17 cellular contexts compared by ENCODE assay signal in genomic region chr7:7739718-7740355, GRCh38. TPM values are rescaled to one million over a fixed set of nuclear protein-coding genes. Genes with fewer than 3 reads are reported as not detected.
DNase-seq lines count a peak whose midpoint lies in the region; ATAC-seq and TF ChIP-seq lines count a peak whose summit lies in the region.
"Had no signal": no experiment of that assay in that cellular context is flagged by ENCODE, and none has a peak within 500 bp of the region (broad histone marks: within the 10 kb centered on the region; RNA-seq: fewer than 3 reads in every experiment).

No MANE protein-coding gene starts in this region.

- no peak overlapping the region for H3K4me3 Mint-ChIP-seq in natural killer cell treated with Interleukin-12 subunit alpha and Interleukin-12 subunit beta and Interleukin-15 and Interleukin-18, amount 100 ng/mL, for 72 hours
- H3K4me3 Mint-ChIP-seq: activated CD4-positive, alpha-beta T cell treated with anti-CD3 and anti-CD28 coated beads for 36 hours; activated naive CD8-positive, alpha-beta T cell treated with anti-CD3 and anti-CD28 coated beads, Interleukin-2, amount 10 ng/mL, durations not matched to agents 7 days and 5 days; stimulated activated naive CD8-positive, alpha-beta T cell treated with anti-CD3 and anti-CD28 coated beads, Interleukin-15, amount 100 ng/mL, for 72 hours had no signal

- no peaks in the 10 kb centered on the region for H3K36me3 Mint-ChIP-seq in natural killer cell treated with Interleukin-12 subunit alpha and Interleukin-12 subunit beta and Interleukin-15 and Interleukin-18, amount 100 ng/mL, for 72 hours

- dilution Hi-C loops in IMR-90 (cut with HindIII; ENCODE audit: low sequenced_read_pairs, unreplicated experiment): no loop called here

- intact Hi-C loops in IMR-90 (cut with micrococcal nuclease): no loop called here

- H3K9me1 ChIP-seq in IMR-90 (ENCODE audit: insufficient read depth, low read length): no peaks in the 10 kb centered on the region

- H3K27ac Mint-ChIP-seq in natural killer cell treated with Interleukin-12 subunit alpha and Interleukin-12 subunit beta and Interleukin-15 and Interleukin-18, amount 100 ng/mL, for 72 hours: peak overlapping the region in 1 of 2 donors; percentile 40
- H3K27ac Mint-ChIP-seq: activated CD4-positive, alpha-beta T cell treated with anti-CD3 and anti-CD28 coated beads for 36 hours; activated naive CD8-positive, alpha-beta T cell treated with anti-CD3 and anti-CD28 coated beads, Interleukin-2, amount 10 ng/mL, durations not matched to agents 7 days and 5 days; stimulated activated naive CD8-positive, alpha-beta T cell treated with anti-CD3 and anti-CD28 coated beads, Interleukin-15, amount 100 ng/mL, for 72 hours had no signal

- no peak overlapping the region for H4K5ac ChIP-seq in IMR-90 (ENCODE audit: low read depth, low read length)

- no peak overlapping the region for H2BK15ac ChIP-seq in IMR-90 (ENCODE audit: low read depth, low read length)

- H2AFZ ChIP-seq in IMR-90 (replicated peaks; ENCODE audit: low read length, poor library complexity): no peak overlapping the region

- POLR2A ChIA-PET in IMR-90 (lab: Charles Lee; ENCODE audit: unreplicated experiment): no interaction called here

- no peak overlapping the region for H3K4ac ChIP-seq in IMR-90 (ENCODE audit: low read depth, low read length)

- no peaks in the 10 kb centered on the region for H3K27me3 Mint-ChIP-seq in natural killer cell treated with Interleukin-12 subunit alpha and Interleukin-12 subunit beta and Interleukin-15 and Interleukin-18, amount 100 ng/mL, for 72 hours
- H3K27me3 Mint-ChIP-seq: activated CD4-positive, alpha-beta T cell treated with anti-CD3 and anti-CD28 coated beads for 36 hours; activated naive CD8-positive, alpha-beta T cell treated with anti-CD3 and anti-CD28 coated beads, Interleukin-2, amount 10 ng/mL, durations not matched to agents 7 days and 5 days; stimulated activated naive CD8-positive, alpha-beta T cell treated with anti-CD3 and anti-CD28 coated beads, Interleukin-15, amount 100 ng/mL, for 72 hours had no signal

- H3K4me1 ChIP-seq in IMR-90 (ENCODE audit: control insufficient read depth, insufficient read depth, low read length): no peaks in the 10 kb centered on the region
- H3K4me1 ChIP-seq: psoas muscle had no signal

- H3K79me1 ChIP-seq in IMR-90 (ENCODE audit: low read depth in 1 of 2, low read length in 2 of 2): no peaks in the 10 kb centered on the region

- H3K18ac ChIP-seq in IMR-90 (ENCODE audit: low read depth, low read length): no peak overlapping the region

- TF ChIP-seq CTCF in GM13976 (IDR thresholded peaks at IDR 0.05; ENCODE audit: borderline replicate concordance, control extremely low read depth, extremely low read depth, insufficient read depth, missing control alignments) (no peak), IMR-90 (conservative IDR thresholded peaks at IDR 0.05; ENCODE audit: low read depth, low read length) (no peak)

- no peaks in the 10 kb centered on the region for H3K27me3 ChIP-seq in IMR-90 (ENCODE audit: control insufficient read depth, insufficient read depth, low read length)
- H3K27me3 ChIP-seq: cardiac muscle cell had no signal

- no peak overlapping the region for H3K14ac ChIP-seq in IMR-90 (replicated peaks; ENCODE audit: low read depth, low read length)

- no peak overlapping the region for H2BK20ac ChIP-seq in IMR-90 (ENCODE audit: low read depth, low read length)

- no peak for TF ChIP-seq RAD21 in IMR-90 (IDR thresholded peaks at IDR 0.05; ENCODE audit: low read length)

- no peak overlapping the region for H3K4me3 ChIP-seq in IMR-90 (ENCODE audit: insufficient read depth, low read depth, low read length)
- H3K4me3 ChIP-seq: cardiac muscle cell, left ventricle myocardium inferior, psoas muscle had no signal

- H3K23ac ChIP-seq in IMR-90 (ENCODE audit: low read depth, low read length): no peak overlapping the region

- in situ Hi-C loops in GM13976 (cut with MboI; ENCODE audit: low sequenced_read_pairs, unreplicated experiment): no loop called here
- in situ Hi-C loops in IMR-90 (cut with MboI; ENCODE audit: low sequenced_read_pairs): no loop called here

- H3K4me1 Mint-ChIP-seq in natural killer cell treated with Interleukin-12 subunit alpha and Interleukin-12 subunit beta and Interleukin-15 and Interleukin-18, amount 100 ng/mL, for 72 hours (ENCODE audit: low read depth in 2 of 2): peaks cover 5 to 23% of the 10 kb centered on the region in 2 donors

- ATAC-seq in GM19372 (IDR thresholded peaks at IDR 0.05; ENCODE audit: low read depth, unreplicated experiment): peak; percentile 50
- no peak for ATAC-seq in IMR-90 (ENCODE audit: low read depth)
- ATAC-seq in natural killer cell treated with Interleukin-12 subunit alpha and Interleukin-12 subunit beta and Interleukin-15 and Interleukin-18, amount 100 ng/mL, for 72 hours: no peak
- no peak for ATAC-seq in HG03159 (IDR thresholded peaks at IDR 0.05; ENCODE audit: unreplicated experiment)
- ATAC-seq: activated CD4-positive, alpha-beta T cell treated with anti-CD3 and anti-CD28 coated beads for 36 hours; psoas muscle; stimulated activated naive CD8-positive, alpha-beta T cell treated with anti-CD3 and anti-CD28 coated beads, Interleukin-15, amount 100 ng/mL, for 72 hours had no signal

- CTCF ChIA-PET in IMR-90 (lab: Yijun Ruan, JAX): no interaction called here

- H4K91ac ChIP-seq in IMR-90 (ENCODE audit: insufficient read depth, low read depth, low read length): no peak overlapping the region

- H2BK5ac ChIP-seq in IMR-90 (ENCODE audit: low read depth, low read length, poor library complexity, severe bottlenecking): no peak overlapping the region

- no CpG with 5 or more reads among the region's 3 CpGs for WGBS in IMR-90 (ENCODE audit: extremely low coverage in 2 of 2, insufficient read length in 1 of 2), 2 experiments

- H2AK5ac ChIP-seq in IMR-90 (ENCODE audit: low read depth, low read length): no peak overlapping the region

- no peak overlapping the region for H2AK9ac ChIP-seq in IMR-90 (replicated peaks; ENCODE audit: low read depth, low read length, poor library complexity)

- BruUV-seq in IMR-90 (replicated peaks; lab: Mats Ljungman, UMichigan): no TSS peak

- no peaks in the 10 kb centered on the region for H4K20me1 ChIP-seq in IMR-90 (ENCODE audit: insufficient read depth, low read length)

- no peak overlapping the region for H3K9ac ChIP-seq in IMR-90 (ENCODE audit: low read depth, low read length)

- H2BK120ac ChIP-seq in IMR-90 (ENCODE audit: low read depth, low read length): no peak overlapping the region

- H3K27ac ChIP-seq in IMR-90 (ENCODE audit: insufficient read depth, low read length): no peak overlapping the region
- H3K27ac ChIP-seq: cardiac muscle cell, left ventricle myocardium inferior, psoas muscle had no signal

- no peaks in the 10 kb centered on the region for H3K36me3 ChIP-seq in IMR-90 (ENCODE audit: control insufficient read depth, insufficient read depth, low read length)
- H3K36me3 ChIP-seq: cardiac muscle cell, left ventricle myocardium inferior had no signal

- no peak for TF ChIP-seq POLR2A in IMR-90 (IDR thresholded peaks at IDR 0.05; ENCODE audit: low read depth, low read length)

- H3K56ac ChIP-seq in IMR-90 (ENCODE audit: extremely low read depth, insufficient read depth, low read length): no peak overlapping the region

- no peak overlapping the region for H3K4me2 ChIP-seq in IMR-90 (ENCODE audit: low read depth, low read length)

- DNase-seq in GM13976 (ENCODE audit: low spot score) (peak; percentile 12), IMR-90 (no peak), kidney glomerular epithelial cell (lab: John Stamatoyannopoulos, UW) (peak; percentile 4), cerebellar nuclear complex (lab: John Stamatoyannopoulos, UW) (no peak)
- DNase-seq in natural killer cell treated with Interleukin-12 subunit alpha and Interleukin-12 subunit beta and Interleukin-15 and Interleukin-18, amount 100 ng/mL, for 72 hours (ENCODE audit: low spot score): no peak
- DNase-seq in activated effector memory CD4-positive, alpha-beta T cell treated with anti-CD3 and anti-CD28 coated beads, Interleukin-2, amount 50 U/mL, for 16 hours: no peak
- DNase-seq: activated CD4-positive, alpha-beta T cell treated with anti-CD3 and anti-CD28 coated beads for 36 hours; activated naive CD8-positive, alpha-beta T cell treated with anti-CD3 and anti-CD28 coated beads, Interleukin-2, amount 10 ng/mL, durations not matched to agents 7 days and 5 days; C1 segment of cervical spinal cord; effector CD8-positive, alpha-beta T cell; KBM-7; left ventricle myocardium inferior; psoas muscle; stimulated activated naive CD8-positive, alpha-beta T cell treated with anti-CD3 and anti-CD28 coated beads, Interleukin-15, amount 100 ng/mL, for 72 hours had no signal

- H4K8ac ChIP-seq in IMR-90 (ENCODE audit: low read depth in 2 of 2, low read length in 2 of 2): no peak overlapping the region

- no peaks in the 10 kb centered on the region for H3K9me3 Mint-ChIP-seq in natural killer cell treated with Interleukin-12 subunit alpha and Interleukin-12 subunit beta and Interleukin-15 and Interleukin-18, amount 100 ng/mL, for 72 hours
- H3K9me3 Mint-ChIP-seq: stimulated activated naive CD8-positive, alpha-beta T cell treated with anti-CD3 and anti-CD28 coated beads, Interleukin-15, amount 100 ng/mL, for 72 hours had no signal

- no peaks in the 10 kb centered on the region for H3K9me3 ChIP-seq in IMR-90 (ENCODE audit: control insufficient read depth, insufficient read depth, low read length)
- H3K9me3 ChIP-seq: left ventricle myocardium inferior, psoas muscle had no signal

TF ChIP-seq in IMR-90, 13 proteins besides CTCF, POLR2A, EP300 and RAD21:
- peak; percentile 44 for TF ChIP-seq MAFK (IDR thresholded peaks at IDR 0.05; ENCODE audit: low read depth, low read length)
- TF ChIP-seq BHLHE40 (IDR thresholded peaks at IDR 0.05; ENCODE audit: low read depth, low read length): no peak
- TF ChIP-seq CEBPB (IDR thresholded peaks at IDR 0.05; ENCODE audit: low read depth, low read length): no peak
- no peak for TF ChIP-seq SMC3 (IDR thresholded peaks at IDR 0.05; ENCODE audit: low read depth, low read length)
- TF ChIP-seq NFE2L2 (IDR thresholded peaks at IDR 0.05; ENCODE audit: low read depth, low read length): no peak
- TF ChIP-seq FOS (IDR thresholded peaks at IDR 0.05; ENCODE audit: low read depth, low read length): no peak

RNA-seq across cellular contexts. Expression of gene RPA3, which starts 21.4 kb away (rescaled TPM):
- 12.7 and 25.0 TPM in 2 replicates for total RNA-seq in IMR-90 (2012; rRNA removed)
- polyA plus RNA-seq in IMR-90 (2012; rRNA removed): 20.0 and 21.1 TPM in 2 replicates
- polyA plus RNA-seq in IMR-90 (2012; cell fraction: cytosol; rRNA removed): 3.1 and 5.8 TPM in 2 replicates
- polyA plus RNA-seq in IMR-90 (2012; cell fraction: nucleus; rRNA removed; ENCODE audit: low replicate concordance): 0.63 and 4.8 TPM in 2 replicates
- 10 to 100 TPM; 64.3 to 76.7 TPM for total RNA-seq in natural killer cell treated with Interleukin-12 subunit alpha and Interleukin-12 subunit beta and Interleukin-15 and Interleukin-18, amount 100 ng/mL, for 72 hours

Comparison
In these comparisons a context has a peak if more than half of its experiments do, and no peak if none do; other contexts are left out.
1. DNase-seq: peak in GM13976 (single experiment) and kidney glomerular epithelial cell (single experiment); none in IMR-90 (single experiment), natural killer cell treated with Interleukin-12 subunit alpha and Interleukin-12 subunit beta and Interleukin-15 and Interleukin-18, amount 100 ng/mL, for 72 hours (single experiment), activated effector memory CD4-positive, alpha-beta T cell treated with anti-CD3 and anti-CD28 coated beads, Interleukin-2, amount 50 U/mL, for 16 hours (single experiment) and cerebellar nuclear complex (0 of 2).